Comparison of ENCODE assay signal across 20 cellular contexts in the genomic region with DNA sequence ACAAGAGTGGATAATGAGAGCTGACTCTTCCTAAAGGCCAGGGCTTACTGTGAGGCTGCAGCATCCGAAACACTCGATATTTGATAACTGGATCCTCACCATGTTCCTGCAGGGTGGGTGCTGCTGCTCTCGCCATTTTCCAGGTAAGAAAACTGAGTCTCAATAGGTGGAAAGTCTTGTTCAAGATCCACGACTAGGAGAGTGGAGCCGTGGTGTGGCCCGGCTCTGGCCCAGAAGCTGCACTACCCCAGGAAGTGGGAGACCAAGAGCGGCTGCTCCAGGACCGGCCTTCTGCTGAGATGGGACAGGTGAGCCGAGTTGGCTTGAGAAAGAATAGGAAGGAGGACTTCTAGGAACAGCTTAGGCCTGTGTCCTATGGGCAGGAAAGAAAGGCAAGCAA.
DNase-seq lines count a peak whose midpoint lies in the region; ATAC-seq and TF ChIP-seq lines count a peak whose summit lies in the region.
"Had no signal": no experiment of that assay in that cellular context is flagged by ENCODE, and none has a peak within 500 bp of the region (broad histone marks: within the 10 kb centered on the region; RNA-seq: fewer than 3 reads in every experiment).

No MANE protein-coding gene starts in this region.

- no peak overlapping the region for H3K4ac ChIP-seq in mesenchymal stem cell (ENCODE audit: low read depth in 1 of 2, low read length in 2 of 2)

- H3K4me3 Mint-ChIP-seq in activated naive CD8-positive, alpha-beta T cell treated with anti-CD3 and anti-CD28 coated beads, Interleukin-2, amount 50 U/mL, for 24 hours = no peak overlapping the region
- H3K4me3 Mint-ChIP-seq: B cell; CD4-positive, CD25-positive, alpha-beta regulatory T cell; CD8-positive, alpha-beta T cell; H9 had no signal

- no peaks in the 10 kb centered on the region for H3K27me3 Mint-ChIP-seq in activated naive CD8-positive, alpha-beta T cell treated with anti-CD3 and anti-CD28 coated beads, Interleukin-2, amount 50 U/mL, for 24 hours
- H3K27me3 Mint-ChIP-seq: B cell; CD4-positive, CD25-positive, alpha-beta regulatory T cell had no signal

- H3K9me3 ChIP-seq in RWPE2 (ENCODE audit: severe bottlenecking) (no peaks in the 10 kb centered on the region), mesenchymal stem cell (ENCODE audit: control insufficient read depth, low read length) (no peaks in the 10 kb centered on the region)
- H3K9me3 ChIP-seq: BLaER1, Caco-2 had no signal

- H3K36me3 Mint-ChIP-seq in activated naive CD8-positive, alpha-beta T cell treated with anti-CD3 and anti-CD28 coated beads, Interleukin-2, amount 50 U/mL, for 24 hours (ENCODE audit: low read depth) = no peaks in the 10 kb centered on the region
- H3K36me3 Mint-ChIP-seq: CD4-positive, CD25-positive, alpha-beta regulatory T cell; CD8-positive, alpha-beta T cell had no signal

- no peaks in the 10 kb centered on the region for H3K4me1 Mint-ChIP-seq in activated naive CD8-positive, alpha-beta T cell treated with anti-CD3 and anti-CD28 coated beads, Interleukin-2, amount 50 U/mL, for 24 hours
- H3K4me1 Mint-ChIP-seq: B cell; CD4-positive, CD25-positive, alpha-beta regulatory T cell had no signal

- H3K9ac ChIP-seq in mesenchymal stem cell (ENCODE audit: low read length) = no peak overlapping the region
- H3K9ac ChIP-seq: BLaER1, GM23248 had no signal

- peak; percentile 4 for DNase-seq in activated effector memory CD4-positive, alpha-beta T cell treated with anti-CD3 and anti-CD28 coated beads, Interleukin-2, amount 50 U/mL, for 16 hours
- no peak for DNase-seq in activated effector memory CD4-positive, alpha-beta T cell treated with Interleukin-2 at 50 U/mL for 16 hours
- peak; percentile 49 for DNase-seq in RWPE2 (ENCODE audit: low spot score)
- DNase-seq in mesenchymal stem cell = no peak
- DNase-seq in sciatic nerve (ENCODE audit: low spot score) = peak; percentile 21
- DNase-seq in T-helper 9 cell = no peak
- no peak for DNase-seq in central memory CD4-positive, alpha-beta T cell
- no peak for DNase-seq in activated naive CD8-positive, alpha-beta T cell treated with anti-CD3 and anti-CD28 coated beads, Interleukin-2, amount 50 U/mL, for 24 hours
- DNase-seq: Caco-2; CD4-positive, CD25-positive, alpha-beta regulatory T cell; CD8-positive, alpha-beta T cell; DMS153; DND-41; GM23248; H9 had no signal

- H3K23ac ChIP-seq in mesenchymal stem cell (ENCODE audit: low read length in 2 of 2) = no peak overlapping the region

- H3K4me1 ChIP-seq in RWPE2 (ENCODE audit: insufficient read depth, poor library complexity, severe bottlenecking) = no peaks in the 10 kb centered on the region
- H3K4me1 ChIP-seq in mesenchymal stem cell (ENCODE audit: control insufficient read depth, insufficient read depth, low read depth, low read length) = peaks cover 9% of the 10 kb centered on the region
- H3K4me1 ChIP-seq: Caco-2 had no signal

- WGBS in mesenchymal stem cell = 98% methylated on average over 9 of the region's 9 CpGs

- H3K27ac Mint-ChIP-seq in activated naive CD8-positive, alpha-beta T cell treated with anti-CD3 and anti-CD28 coated beads, Interleukin-2, amount 50 U/mL, for 24 hours = no peak overlapping the region
- H3K27ac Mint-ChIP-seq: B cell; CD4-positive, CD25-positive, alpha-beta regulatory T cell; CD8-positive, alpha-beta T cell had no signal

- H2BK5ac ChIP-seq in mesenchymal stem cell (ENCODE audit: low read depth, low read length, poor library complexity, severe bottlenecking) = no peak overlapping the region

- no peak for ATAC-seq in RWPE2 (ENCODE audit: low read depth)
- ATAC-seq in sciatic nerve = no peak
- no peak for ATAC-seq in activated naive CD8-positive, alpha-beta T cell treated with anti-CD3 and anti-CD28 coated beads, Interleukin-2, amount 50 U/mL, for 24 hours
- ATAC-seq: CD8-positive, alpha-beta T cell; HCT116 had no signal

- H3K27me3 ChIP-seq in RWPE2 (ENCODE audit: insufficient read depth, poor library complexity, severe bottlenecking) (no peaks in the 10 kb centered on the region), mesenchymal stem cell (ENCODE audit: control insufficient read depth in 1 of 2, insufficient read depth in 1 of 2, low read length in 2 of 2) (no peaks in the 10 kb centered on the region)
- H3K27me3 ChIP-seq: BLaER1 had no signal

- no peaks in the 10 kb centered on the region for H3K9me3 Mint-ChIP-seq in activated naive CD8-positive, alpha-beta T cell treated with anti-CD3 and anti-CD28 coated beads, Interleukin-2, amount 50 U/mL, for 24 hours
- H3K9me3 Mint-ChIP-seq: CD4-positive, CD25-positive, alpha-beta regulatory T cell; CD8-positive, alpha-beta T cell; H9 had no signal

- H3K4me3 ChIP-seq in RWPE2 (ENCODE audit: severe bottlenecking) (no peak overlapping the region), mesenchymal stem cell (ENCODE audit: insufficient read depth in 1 of 2, low read depth in 1 of 2, low read length in 2 of 2) (no peak overlapping the region)
- H3K4me3 ChIP-seq: BLaER1, GM23248 had no signal

- H2AK5ac ChIP-seq in mesenchymal stem cell (ENCODE audit: low read length, severe bottlenecking) = no peak overlapping the region

- H3K27ac ChIP-seq in RWPE2 (ENCODE audit: poor library complexity, severe bottlenecking) (no peak overlapping the region), mesenchymal stem cell (ENCODE audit: low read length, poor library complexity, severe bottlenecking) (no peak overlapping the region)
- H3K27ac ChIP-seq: 22Rv1, BLaER1, C4-2B, GM23248 had no signal

- no peak for TF ChIP-seq CTCF in RWPE2 (IDR thresholded peaks at IDR 0.05; ENCODE audit: poor library complexity, severe bottlenecking)

- no peak overlapping the region for H3K18ac ChIP-seq in mesenchymal stem cell (ENCODE audit: low read depth in 1 of 2, low read length in 2 of 2)

- H4K8ac ChIP-seq in mesenchymal stem cell (ENCODE audit: low read length) = no peak overlapping the region

- intact Hi-C loops in sciatic nerve (cut with DNase I) = no loop called here

- H4K91ac ChIP-seq in mesenchymal stem cell (ENCODE audit: low read length) = no peak overlapping the region

- peak overlapping the region in 1 of 2 experiments; percentile 20 for H2BK12ac ChIP-seq in mesenchymal stem cell (ENCODE audit: low read length in 2 of 2)

- H3K14ac ChIP-seq in mesenchymal stem cell (ENCODE audit: low read length in 2 of 2) = no peak overlapping the region

- H3K4me2 ChIP-seq in mesenchymal stem cell (ENCODE audit: low read length, poor library complexity, severe bottlenecking) = no peak overlapping the region
- H3K4me2 ChIP-seq: BLaER1 had no signal

- H3K79me1 ChIP-seq in mesenchymal stem cell (replicated peaks; ENCODE audit: low read length, poor library complexity, severe bottlenecking) = no peaks in the 10 kb centered on the region

- no peaks in the 10 kb centered on the region for H3K36me3 ChIP-seq in RWPE2 (ENCODE audit: low read depth)
- H3K36me3 ChIP-seq in mesenchymal stem cell (ENCODE audit: control insufficient read depth in 1 of 2, insufficient read depth in 2 of 2, low read depth in 1 of 2, low read length in 2 of 2) = no peaks in the 10 kb centered on the region
- H3K36me3 ChIP-seq: BLaER1 had no signal

- H2BK120ac ChIP-seq in mesenchymal stem cell (ENCODE audit: low read depth, low read length) = no peak overlapping the region

- H2AFZ ChIP-seq in mesenchymal stem cell (ENCODE audit: low read depth, low read length) = no peak overlapping the region
- H2AFZ ChIP-seq: GM23248 had no signal

- H2BK15ac ChIP-seq in mesenchymal stem cell (ENCODE audit: low read depth, poor library complexity, severe bottlenecking) = peak overlapping the region; percentile 54

Comparison
In these comparisons a context has a peak if more than half of its experiments do, and no peak if none do; other contexts are left out.
1. DNase-seq: peak in activated effector memory CD4-positive, alpha-beta T cell treated with anti-CD3 and anti-CD28 coated beads, Interleukin-2, amount 50 U/mL, for 16 hours (single experiment), RWPE2 (single experiment) and sciatic nerve (single experiment); none in activated effector memory CD4-positive, alpha-beta T cell treated with Interleukin-2 at 50 U/mL for 16 hours (single experiment), mesenchymal stem cell (single experiment), T-helper 9 cell (single experiment), central memory CD4-positive, alpha-beta T cell (single experiment) and activated naive CD8-positive, alpha-beta T cell treated with anti-CD3 and anti-CD28 coated beads, Interleukin-2, amount 50 U/mL, for 24 hours (single experiment).